In genomic region chr18:75727479-75727878, GRCh38 we compare ENCODE assay signal across 9 cellular contexts.
A peak's percentile ranks its signal among the peaks of the same experiment; 100 is the strongest.
DNase-seq lines count a peak whose midpoint lies in the region; ATAC-seq and TF ChIP-seq lines count a peak whose summit lies in the region.
"Had no signal": no experiment of that assay in that cellular context is flagged by ENCODE, and none has a peak within 500 bp of the region (broad histone marks: within the 10 kb centered on the region; RNA-seq: fewer than 3 reads in every experiment).

No MANE protein-coding gene starts in this region.

- peaks cover 0 to 2% (median 0%) of the 10 kb centered on the region in 11 donors for H3K9me3 Mint-ChIP-seq in naive thymus-derived CD4-positive, alpha-beta T cell
- no peaks in the 10 kb centered on the region for H3K9me3 Mint-ChIP-seq in natural killer cell

- peaks cover 3 to 71% (median 33%) of the 10 kb centered on the region in 5 donors for H3K27me3 Mint-ChIP-seq in naive thymus-derived CD4-positive, alpha-beta T cell
- peaks cover 0 to 9% of the 10 kb centered on the region in 2 donors for H3K27me3 Mint-ChIP-seq in natural killer cell (ENCODE audit: low read depth in 2 of 2)

- POLR2A ChIA-PET in naive thymus-derived CD4-positive, alpha-beta T cell (lab: Charles Lee) = no interaction called here

- no peaks in the 10 kb centered on the region for H3K27me3 ChIP-seq in colonic mucosa
- H3K27me3 ChIP-seq in naive thymus-derived CD4-positive, alpha-beta T cell (ENCODE audit: control insufficient read depth in 2 of 2, insufficient read depth in 2 of 2, low read length in 2 of 2) = no peaks in the 10 kb centered on the region
- H3K27me3 ChIP-seq: upper lobe of left lung had no signal

- intact Hi-C loops in colonic mucosa (cut with DNase I) = loop anchor here (10.0 kb wide), 1 partner anchor 1073 kb away; no protein-coding TSS in a partner anchor
- intact Hi-C loops in naive thymus-derived CD4-positive, alpha-beta T cell (cut with micrococcal nuclease) = loop anchor here (2.0 to 5.0 kb wide), 2 partner anchors 1075 kb away; no protein-coding TSS in a partner anchor
- intact Hi-C loops in natural killer cell (cut with micrococcal nuclease) = no loop called here

- no peaks in the 10 kb centered on the region for H3K4me1 Mint-ChIP-seq in naive thymus-derived CD4-positive, alpha-beta T cell
- H3K4me1 Mint-ChIP-seq in natural killer cell = no peaks in the 10 kb centered on the region

- peak; percentile 36 for DNase-seq in NCI-H748 treated with DMSO at 0.1 percent for 48 hours (lab: John Stamatoyannopoulos, UW)
- DNase-seq in colonic mucosa = peak; percentile 28
- peak in 5 of 9 donors; percentile 1 to 18 (median 8) for DNase-seq in naive thymus-derived CD4-positive, alpha-beta T cell
- DNase-seq in natural killer cell = no peak

- no peak overlapping the region for H3K27ac Mint-ChIP-seq in naive thymus-derived CD4-positive, alpha-beta T cell
- no peak overlapping the region for H3K27ac Mint-ChIP-seq in natural killer cell

- no peaks in the 10 kb centered on the region for H3K36me3 ChIP-seq in colonic mucosa
- no peaks in the 10 kb centered on the region for H3K36me3 ChIP-seq in naive thymus-derived CD4-positive, alpha-beta T cell (ENCODE audit: control insufficient read depth in 2 of 3, insufficient read depth in 3 of 3, low read length in 3 of 3)
- H3K36me3 ChIP-seq: upper lobe of left lung had no signal

- peak; percentile 53 for ATAC-seq in GM19351 (IDR thresholded peaks at IDR 0.05; ENCODE audit: unreplicated experiment)
- no peak for ATAC-seq in naive thymus-derived CD4-positive, alpha-beta T cell
- no peak for ATAC-seq in HG03045 (IDR thresholded peaks at IDR 0.05; ENCODE audit: unreplicated experiment)
- ATAC-seq in natural killer cell = no peak
- no peak for ATAC-seq in HG03175 (IDR thresholded peaks at IDR 0.05; ENCODE audit: unreplicated experiment)

- H3K36me3 Mint-ChIP-seq in naive thymus-derived CD4-positive, alpha-beta T cell = no peaks in the 10 kb centered on the region
- no peaks in the 10 kb centered on the region for H3K36me3 Mint-ChIP-seq in natural killer cell

- TF ChIP-seq CTCF in C4-2B (conservative IDR thresholded peaks at IDR 0.05) (peak; percentile 71), colonic mucosa (IDR thresholded peaks at IDR 0.05) (no peak), natural killer cell (IDR thresholded peaks at IDR 0.05) (no peak)

- H3K27ac ChIP-seq in C4-2B (no peak overlapping the region), colonic mucosa (no peak overlapping the region)
- no peak overlapping the region for H3K27ac ChIP-seq in naive thymus-derived CD4-positive, alpha-beta T cell (ENCODE audit: low read depth, low read length)
- H3K27ac ChIP-seq: upper lobe of left lung had no signal

- no peak overlapping the region for H3K4me3 ChIP-seq in colonic mucosa
- H3K4me3 ChIP-seq in naive thymus-derived CD4-positive, alpha-beta T cell (ENCODE audit: low read length) = no peak overlapping the region
- H3K4me3 ChIP-seq: upper lobe of left lung had no signal

- no peak overlapping the region for H3K4me3 Mint-ChIP-seq in naive thymus-derived CD4-positive, alpha-beta T cell
- no peak overlapping the region for H3K4me3 Mint-ChIP-seq in natural killer cell

- CTCF ChIA-PET in naive thymus-derived CD4-positive, alpha-beta T cell (lab: Charles Lee) = no interaction called here

- no peaks in the 10 kb centered on the region for H3K9me3 ChIP-seq in colonic mucosa
- no peaks in the 10 kb centered on the region for H3K9me3 ChIP-seq in naive thymus-derived CD4-positive, alpha-beta T cell (ENCODE audit: control insufficient read depth in 2 of 3, low read length in 3 of 3)
- H3K9me3 ChIP-seq: upper lobe of left lung had no signal

- H3K4me1 ChIP-seq in colonic mucosa = no peaks in the 10 kb centered on the region
- no peaks in the 10 kb centered on the region for H3K4me1 ChIP-seq in naive thymus-derived CD4-positive, alpha-beta T cell (ENCODE audit: control insufficient read depth in 2 of 2, insufficient read depth in 2 of 2, low read length in 2 of 2)
- H3K4me1 ChIP-seq: upper lobe of left lung had no signal

- no peak overlapping the region for H3K9ac ChIP-seq in colonic mucosa (ENCODE audit: low read depth in 2 of 2, low read length in 2 of 2)
